In genomic region chr4:57068237-57068981, GRCh38 we compare ENCODE assay signal across 25 cellular contexts. TPM values are rescaled to one million over a fixed set of nuclear protein-coding genes. Genes with fewer than 3 reads are reported as not detected.
DNase-seq lines count a peak whose midpoint lies in the region; ATAC-seq and TF ChIP-seq lines count a peak whose summit lies in the region.
"Had no signal": no experiment of that assay in that cellular context is flagged by ENCODE, and none has a peak within 500 bp of the region (broad histone marks: within the 10 kb centered on the region; RNA-seq: fewer than 3 reads in every experiment).

No MANE protein-coding gene starts in this region.

- H3K27ac ChIP-seq in right cardiac atrium (ENCODE audit: low read length) (peak overlapping the region; percentile 72), coronary artery (peak overlapping the region; percentile 83 to 87)
- H3K27ac ChIP-seq: HL-60, ovary had no signal

- H3K9me3 ChIP-seq in right cardiac atrium (ENCODE audit: control insufficient read depth, low read length) = no peaks in the 10 kb centered on the region
- H3K9me3 ChIP-seq: mucosa of descending colon, ovary, SK-N-SH had no signal

- TF ChIP-seq CTCF in coronary artery (IDR thresholded peaks at IDR 0.05) (no peak), osteocyte (IDR thresholded peaks at IDR 0.05) (no peak), Calu3 (IDR thresholded peaks at IDR 0.05; ENCODE audit: unreplicated experiment) (no peak)

- H3K27me3 Mint-ChIP-seq in osteocyte (ENCODE audit: unreplicated experiment) (no peaks in the 10 kb centered on the region), Calu3 (ENCODE audit: unreplicated experiment) (no peaks in the 10 kb centered on the region)
- H3K27me3 Mint-ChIP-seq: stimulated activated naive CD8-positive, alpha-beta T cell treated with anti-CD3 and anti-CD28 coated beads, Interleukin-15, amount 100 ng/mL, for 72 hours had no signal

- CTCF ChIA-PET in Calu3 (lab: Charles Lee) = interaction anchor here (0.7 kb wide), 1 partner anchor 23 kb away, joined by 4 read pairs; no protein-coding TSS in a partner anchor

- H3K4me1 Mint-ChIP-seq in osteocyte (ENCODE audit: unreplicated experiment) = peaks cover 97% of the 10 kb centered on the region
- no peaks in the 10 kb centered on the region for H3K4me1 Mint-ChIP-seq in Calu3 (ENCODE audit: low read depth, unreplicated experiment)
- H3K4me1 Mint-ChIP-seq: stimulated activated naive CD8-positive, alpha-beta T cell treated with anti-CD3 and anti-CD28 coated beads, Interleukin-15, amount 100 ng/mL, for 72 hours had no signal

- BruUV-seq in Calu3 (replicated peaks; lab: Mats Ljungman, UMichigan) = no TSS peak

- no peaks in the 10 kb centered on the region for H3K27me3 ChIP-seq in right cardiac atrium (ENCODE audit: control insufficient read depth, insufficient read depth)
- H3K27me3 ChIP-seq: ovary had no signal

- H3K36me3 Mint-ChIP-seq in osteocyte (ENCODE audit: unreplicated experiment) (peaks cover 47% of the 10 kb centered on the region), Calu3 (ENCODE audit: insufficient read depth, unreplicated experiment) (no peaks in the 10 kb centered on the region)
- H3K36me3 Mint-ChIP-seq: activated naive CD4-positive, alpha-beta T cell treated with anti-CD3 and anti-CD28 coated beads, Interleukin-2, amount 50 U/mL, for 72 hours had no signal

- DNase-seq in right cardiac atrium = no peak
- DNase-seq in Right ventricle myocardium inferior (ENCODE audit: missing footprints) = no peak
- DNase-seq in coronary artery (ENCODE audit: low spot score) = no peak
- no peak for DNase-seq in osteocyte (ENCODE audit: extremely low spot score, unreplicated experiment)
- no peak for DNase-seq in Calu3
- DNase-seq in GM19240 (ENCODE audit: insufficient read length, low spot score) = no peak
- DNase-seq in effector CD8-positive, alpha-beta T cell (lab: John Stamatoyannopoulos, UW) = no peak
- DNase-seq in central memory CD4-positive, alpha-beta T cell = no peak
- DNase-seq: activated CD4-positive, CD25-positive, alpha-beta regulatory T cell treated with anti-CD3 and anti-CD28 coated beads, Interleukin-2, amount 50 U/mL, for 72 hours; activated CD8-positive, alpha-beta memory T cell treated with anti-CD3 and anti-CD28 coated beads for 24 hours; DMS53; foreskin fibroblast; left colon; mucosa of descending colon; NCI-H146; NCI-H2171 treated with DMSO at 0.1 percent for 48 hours; NCI-H69; ovary; PC-3; SK-N-SH; stimulated activated naive CD8-positive, alpha-beta T cell treated with anti-CD3 and anti-CD28 coated beads, Interleukin-15, amount 100 ng/mL, for 72 hours; T-helper 9 cell had no signal

- ATAC-seq in right cardiac atrium (no peak), Right ventricle myocardium inferior (no peak)
- ATAC-seq: activated naive CD4-positive, alpha-beta T cell treated with anti-CD3 and anti-CD28 coated beads, Interleukin-2, amount 50 U/mL, for 72 hours; HCT116; left colon; mucosa of descending colon; PC-3; stimulated activated naive CD8-positive, alpha-beta T cell treated with anti-CD3 and anti-CD28 coated beads, Interleukin-15, amount 100 ng/mL, for 72 hours had no signal

- H3K27ac Mint-ChIP-seq in osteocyte (ENCODE audit: unreplicated experiment) (peak overlapping the region; percentile 92), Calu3 (ENCODE audit: unreplicated experiment) (no peak overlapping the region)

- no peaks in the 10 kb centered on the region for H3K9me3 Mint-ChIP-seq in osteocyte (ENCODE audit: unreplicated experiment)
- no peaks in the 10 kb centered on the region for H3K9me3 Mint-ChIP-seq in Calu3 (ENCODE audit: low read depth, unreplicated experiment)
- H3K9me3 Mint-ChIP-seq: activated naive CD4-positive, alpha-beta T cell treated with anti-CD3 and anti-CD28 coated beads, Interleukin-2, amount 50 U/mL, for 72 hours; stimulated activated naive CD8-positive, alpha-beta T cell treated with anti-CD3 and anti-CD28 coated beads, Interleukin-15, amount 100 ng/mL, for 72 hours had no signal

- H3K4me3 ChIP-seq in right cardiac atrium (ENCODE audit: low read length) = no peak overlapping the region
- no peak overlapping the region for H3K4me3 ChIP-seq in coronary artery
- H3K4me3 ChIP-seq: mucosa of descending colon, ovary had no signal

- 39% methylated on average over 8 of the region's 8 CpGs for WGBS in right cardiac atrium

- intact Hi-C loops in right cardiac atrium (cut with DNase I) (no loop called here), Right ventricle myocardium inferior (cut with DNase I) (loop anchor here (5.0 kb wide), 1 partner anchor 34 kb away; no protein-coding TSS in a partner anchor), Calu3 (cut with micrococcal nuclease; ENCODE audit: unreplicated experiment) (no loop called here)

- peaks cover 28% of the 10 kb centered on the region for H3K4me1 ChIP-seq in right cardiac atrium (ENCODE audit: control insufficient read depth, insufficient read depth, low read length)

- H3K4me3 Mint-ChIP-seq in osteocyte (ENCODE audit: unreplicated experiment) (no peak overlapping the region), Calu3 (ENCODE audit: low read depth, unreplicated experiment) (no peak overlapping the region)
- H3K4me3 Mint-ChIP-seq: stimulated activated naive CD8-positive, alpha-beta T cell treated with anti-CD3 and anti-CD28 coated beads, Interleukin-15, amount 100 ng/mL, for 72 hours had no signal

RNA-seq across cellular contexts. Expression of gene IGFBP7, which starts 41.8 kb away (rescaled TPM):
- total RNA-seq in right cardiac atrium = 100 to 1,000 TPM; 813 to 983 (median 905) TPM
- polyA plus RNA-seq in right cardiac atrium = 809 TPM
- total RNA-seq in Right ventricle myocardium inferior = 862 TPM
- total RNA-seq in osteocyte = 3,484 and 3,576 TPM in 2 replicates
- total RNA-seq in Calu3 (2022) = 12.0 and 20.6 TPM in 2 replicates
- total RNA-seq: PC-3 had no signal

Comparison
In these comparisons a context has a peak if more than half of its experiments do, and no peak if none do; other contexts are left out.
1. RNA of gene IGFBP7, which starts 41.8 kb away (total RNA-seq): 3,484 to 3,576 TPM in osteocyte, 813 to 983 TPM in right cardiac atrium and 862 TPM in Right ventricle myocardium inferior (single experiment); 12.0 to 20.6 TPM in Calu3; every median in the first group is over 10 times any median in the second.